1 cellular context compared by ENCODE assay signal in the genomic region with DNA sequence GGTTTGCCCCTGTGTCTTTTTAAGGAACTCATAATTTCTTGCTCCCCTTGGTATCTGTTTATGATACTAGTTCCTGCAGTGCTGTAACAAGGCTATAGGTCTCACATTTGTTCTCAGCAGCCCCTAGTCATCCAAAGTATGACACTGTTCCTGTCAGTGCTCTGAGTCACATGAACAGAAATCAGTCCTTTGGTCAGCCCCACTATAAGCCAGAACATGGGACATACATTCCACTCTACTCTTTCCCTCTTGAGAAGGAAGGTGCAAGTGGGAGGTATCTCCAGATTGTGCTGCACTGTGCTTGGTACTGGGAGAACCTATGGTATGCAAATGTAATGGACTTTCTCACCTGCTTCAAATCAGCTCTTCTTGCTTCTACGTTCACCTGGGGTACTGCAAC.
A peak's percentile ranks its signal among the peaks of the same experiment; 100 is the strongest.
TF ChIP-seq lines count a peak whose summit lies in the region.

No MANE protein-coding gene starts in this region.

TF ChIP-seq in endothelial cell of umbilical vein, 7 proteins besides CTCF, POLR2A, EP300 and RAD21:
- no peak for TF ChIP-seq JUN (IDR thresholded peaks at IDR 0.05; ENCODE audit: borderline replicate concordance, insufficient read depth, insufficient read length, low read depth)
- TF ChIP-seq FOS (IDR thresholded peaks at IDR 0.05; ENCODE audit: borderline replicate concordance, insufficient read depth, low read length), result peak; percentile 18
